ENCODE assay signal across 12 cellular contexts in genomic region chr4:183362916-183363542, GRCh38. TPM values are rescaled to one million over a fixed set of nuclear protein-coding genes. Genes with fewer than 3 reads are reported as not detected.
DNase-seq lines count a peak whose midpoint lies in the region; ATAC-seq, FAIRE-seq and TF ChIP-seq lines count a peak whose summit lies in the region.
"Had no signal": no experiment of that assay in that cellular context is flagged by ENCODE, and none has a peak within 500 bp of the region (broad histone marks: within the 10 kb centered on the region; RNA-seq: fewer than 3 reads in every experiment).

No MANE protein-coding gene starts in this region.

- POLR2A ChIA-PET in endothelial cell of umbilical vein (lab: Charles Lee): no interaction called here

- no peak for TF ChIP-seq EP300 in gastroesophageal sphincter (IDR thresholded peaks at IDR 0.05)

- BruUV-seq in endothelial cell of umbilical vein (replicated peaks; lab: Mats Ljungman, UMichigan): no TSS peak

- H3K4me3 ChIP-seq in endothelial cell of umbilical vein (replicated peaks in 1 of 3; ENCODE audit: insufficient read depth in 1 of 3, low read depth in 1 of 3, low read length in 3 of 3): no peak overlapping the region
- H3K4me3 ChIP-seq in gastroesophageal sphincter: no peak overlapping the region
- H3K4me3 ChIP-seq in upper lobe of right lung: no peak overlapping the region
- H3K4me3 ChIP-seq: heart right ventricle, PC-9 had no signal

- CTCF ChIA-PET in endothelial cell of umbilical vein (lab: Charles Lee): interaction anchor here (0.6 to 5.1 kb wide), 9 partner anchors 12 to 387 kb away, joined by 3 to 33 read pairs (median 4); no protein-coding TSS in a partner anchor

- H2AFZ ChIP-seq in endothelial cell of umbilical vein (ENCODE audit: low read depth, low read length): no peak overlapping the region
- H2AFZ ChIP-seq: PC-9 had no signal

- WGBS in gastroesophageal sphincter (ENCODE audit: low coverage in 1 of 2), 2 donors: 53 to 56% methylated on average over 13 to 14 of the region's 15 CpGs

- H3K9me3 ChIP-seq in endothelial cell of umbilical vein (replicated peaks; ENCODE audit: control insufficient read depth, insufficient read depth, low read length) (no peaks in the 10 kb centered on the region), gastroesophageal sphincter (no peaks in the 10 kb centered on the region), upper lobe of right lung (no peaks in the 10 kb centered on the region)

- peaks cover 9% of the 10 kb centered on the region for H3K27me3 Mint-ChIP-seq in progenitor cell of endocrine pancreas

- TF ChIP-seq POLR2A in endothelial cell of umbilical vein (IDR thresholded peaks at IDR 0.05; ENCODE audit: low read depth, low read length): no peak
- TF ChIP-seq POLR2A in gastroesophageal sphincter (IDR thresholded peaks at IDR 0.05): no peak

- H3K9me1 ChIP-seq in endothelial cell of umbilical vein (replicated peaks; ENCODE audit: control insufficient read depth, extremely low read depth, insufficient read depth, low read length): no peaks in the 10 kb centered on the region

- no peaks in the 10 kb centered on the region for H3K36me3 ChIP-seq in endothelial cell of umbilical vein (ENCODE audit: control insufficient read depth in 2 of 2, extremely low read depth in 1 of 2, insufficient read depth in 2 of 2, low read length in 2 of 2)
- H3K36me3 ChIP-seq in gastroesophageal sphincter: no peaks in the 10 kb centered on the region
- no peaks in the 10 kb centered on the region for H3K36me3 ChIP-seq in upper lobe of right lung
- H3K36me3 ChIP-seq: heart right ventricle had no signal

- no peaks in the 10 kb centered on the region for H3K27me3 ChIP-seq in endothelial cell of umbilical vein (ENCODE audit: control insufficient read depth in 2 of 2, insufficient read depth in 2 of 2, low read length in 2 of 2)
- H3K27me3 ChIP-seq in gastroesophageal sphincter: no peaks in the 10 kb centered on the region
- no peaks in the 10 kb centered on the region for H3K27me3 ChIP-seq in upper lobe of right lung
- H3K27me3 ChIP-seq: heart right ventricle had no signal

- H3K79me2 ChIP-seq in endothelial cell of umbilical vein (ENCODE audit: control insufficient read depth, insufficient read depth, low read length): no peaks in the 10 kb centered on the region

- no peak overlapping the region for H3K27ac Mint-ChIP-seq in progenitor cell of endocrine pancreas
- H3K27ac Mint-ChIP-seq: activated naive CD8-positive, alpha-beta T cell treated with anti-CD3 and anti-CD28 coated beads, Interleukin-2, amount 10 ng/mL, durations not matched to agents 7 days and 5 days had no signal

- DNase-seq in ELR (ENCODE audit: low read depth) (peak; percentile 46), OCI-M1 (lab: John Stamatoyannopoulos, UW) (peak; percentile 8), endothelial cell of umbilical vein (ENCODE audit: low read depth, low spot score) (peak; percentile 52), progenitor cell of endocrine pancreas (ENCODE audit: low spot score, unreplicated experiment) (no peak), NCI-H226 (no peak), upper lobe of right lung (no peak), omental fat pad (ENCODE audit: low spot score) (no peak)
- DNase-seq: activated naive CD8-positive, alpha-beta T cell treated with anti-CD3 and anti-CD28 coated beads, Interleukin-2, amount 10 ng/mL, durations not matched to agents 7 days and 5 days; heart right ventricle; PC-9; retina had no signal

- H3K9me3 Mint-ChIP-seq in progenitor cell of endocrine pancreas (ENCODE audit: low read depth): no peaks in the 10 kb centered on the region
- H3K9me3 Mint-ChIP-seq: activated naive CD8-positive, alpha-beta T cell treated with anti-CD3 and anti-CD28 coated beads, Interleukin-2, amount 10 ng/mL, durations not matched to agents 7 days and 5 days had no signal

- H3K9ac ChIP-seq in endothelial cell of umbilical vein (replicated peaks; ENCODE audit: extremely low read depth, insufficient read depth, low read length): no peak overlapping the region

- peaks cover 10% of the 10 kb centered on the region for H3K4me1 Mint-ChIP-seq in progenitor cell of endocrine pancreas (ENCODE audit: low read depth)
- H3K4me1 Mint-ChIP-seq: activated naive CD8-positive, alpha-beta T cell treated with anti-CD3 and anti-CD28 coated beads, Interleukin-2, amount 10 ng/mL, durations not matched to agents 7 days and 5 days had no signal

- intact Hi-C loops in endothelial cell of umbilical vein (cut with micrococcal nuclease): loop anchor here (1.0 kb wide), 1 partner anchor 101 kb away; no protein-coding TSS in a partner anchor
- intact Hi-C loops in upper lobe of right lung (cut with DNase I): no loop called here

- ATAC-seq in gastroesophageal sphincter (no peak), upper lobe of right lung (no peak), omental fat pad (ENCODE audit: low FRiP score) (no peak)
- ATAC-seq: heart right ventricle had no signal

- TF ChIP-seq CTCF in endothelial cell of umbilical vein (IDR thresholded peaks at IDR 0.05; ENCODE audit: extremely low read depth in 1 of 2, insufficient read depth in 1 of 2, low read depth in 1 of 2, low read length in 2 of 2) (peak in 1 of 2 donors; percentile 34), progenitor cell of endocrine pancreas (IDR thresholded peaks at IDR 0.05; ENCODE audit: unreplicated experiment) (peak; percentile 25), gastroesophageal sphincter (IDR thresholded peaks at IDR 0.05) (no peak), upper lobe of right lung (IDR thresholded peaks at IDR 0.05) (no peak), omental fat pad (IDR thresholded peaks at IDR 0.05) (no peak)

- H3K36me3 Mint-ChIP-seq in progenitor cell of endocrine pancreas (ENCODE audit: insufficient read depth): no peaks in the 10 kb centered on the region
- H3K36me3 Mint-ChIP-seq: activated naive CD8-positive, alpha-beta T cell treated with anti-CD3 and anti-CD28 coated beads, Interleukin-2, amount 10 ng/mL, durations not matched to agents 7 days and 5 days had no signal

- H3K27ac ChIP-seq in endothelial cell of umbilical vein (ENCODE audit: insufficient read depth, low read depth, low read length) (no peak overlapping the region), gastroesophageal sphincter (no peak overlapping the region), upper lobe of right lung (no peak overlapping the region)
- H3K27ac ChIP-seq: heart right ventricle, PC-9 had no signal

- H3K4me1 ChIP-seq in endothelial cell of umbilical vein (ENCODE audit: control insufficient read depth, extremely low read depth, insufficient read depth, low read length): peaks cover 8% of the 10 kb centered on the region
- no peaks in the 10 kb centered on the region for H3K4me1 ChIP-seq in gastroesophageal sphincter
- no peaks in the 10 kb centered on the region for H3K4me1 ChIP-seq in upper lobe of right lung
- H3K4me1 ChIP-seq: heart right ventricle had no signal

- FAIRE-seq in endothelial cell of umbilical vein (lab: Jason Lieb, UNC): no peak

- dilution Hi-C loops in endothelial cell of umbilical vein (cut with MboI; ENCODE audit: extremely low pct_ligation_motif_present, low sequenced_read_pairs): no loop called here

- no peaks in the 10 kb centered on the region for H4K20me1 ChIP-seq in endothelial cell of umbilical vein (replicated peaks; ENCODE audit: control insufficient read depth, extremely low read depth, insufficient read depth, low read length)

- no peak overlapping the region for H3K4me2 ChIP-seq in endothelial cell of umbilical vein (ENCODE audit: insufficient read depth, low read length)
- H3K4me2 ChIP-seq: PC-9 had no signal

- no peak overlapping the region for H3K4me3 Mint-ChIP-seq in progenitor cell of endocrine pancreas (ENCODE audit: low read depth)
- H3K4me3 Mint-ChIP-seq: activated naive CD8-positive, alpha-beta T cell treated with anti-CD3 and anti-CD28 coated beads, Interleukin-2, amount 10 ng/mL, durations not matched to agents 7 days and 5 days had no signal

TF ChIP-seq in endothelial cell of umbilical vein, 7 proteins besides CTCF, POLR2A, EP300 and RAD21 (continues in another document):
- TF ChIP-seq POLR2AphosphoS5 (IDR thresholded peaks at IDR 0.05; ENCODE audit: insufficient read depth, low read depth, low read length): no peak
- no peak for TF ChIP-seq FOS (IDR thresholded peaks at IDR 0.05; ENCODE audit: borderline replicate concordance, insufficient read depth, low read length)
- TF ChIP-seq, protein P1, sequence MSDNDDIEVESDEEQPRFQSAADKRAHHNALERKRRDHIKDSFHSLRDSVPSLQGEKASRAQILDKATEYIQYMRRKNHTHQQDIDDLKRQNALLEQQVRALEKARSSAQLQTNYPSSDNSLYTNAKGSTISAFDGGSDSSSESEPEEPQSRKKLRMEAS (IDR thresholded peaks at IDR 0.05; ENCODE audit: insufficient read depth, insufficient read length): no peak
- no peak for TF ChIP-seq GATA2 (IDR thresholded peaks at IDR 0.05; ENCODE audit: insufficient read depth, insufficient read length, low read depth, low read length)
- TF ChIP-seq JUN (IDR thresholded peaks at IDR 0.05; ENCODE audit: borderline replicate concordance, insufficient read depth, insufficient read length, low read depth): no peak
- TF ChIP-seq EZH2 (IDR thresholded peaks at IDR 0.05; ENCODE audit: borderline replicate concordance, low read depth, low read length, severe bottlenecking): no peak

RNA-seq across cellular contexts. Expression of gene CLDN24, which starts 40.8 kb away (rescaled TPM):
- total RNA-seq in endothelial cell of umbilical vein (not detected in 2 replicates), progenitor cell of endocrine pancreas (not detected in 2 replicates), gastroesophageal sphincter (not detected), upper lobe of right lung (not detected), omental fat pad (not detected)
- not detected in 2 replicates for polyA plus RNA-seq in endothelial cell of umbilical vein
- polyA plus RNA-seq in endothelial cell of umbilical vein (2011; cell fraction: cytosol; rRNA removed): not detected in 2 replicates
- polyA plus RNA-seq in endothelial cell of umbilical vein (2011; cell fraction: nucleus; rRNA removed): not detected in 2 replicates
- not detected in 2 replicates for polyA plus RNA-seq in endothelial cell of umbilical vein (2012)
- not detected in 2 replicates for polyA minus RNA-seq in endothelial cell of umbilical vein
- polyA minus RNA-seq in endothelial cell of umbilical vein (2011; cell fraction: cytosol; rRNA and poly(A)+ RNA removed): not detected
- polyA minus RNA-seq in endothelial cell of umbilical vein (2011; cell fraction: nucleus; rRNA and poly(A)+ RNA removed): not detected in 2 replicates
- total RNA-seq: activated naive CD8-positive, alpha-beta T cell treated with anti-CD3 and anti-CD28 coated beads, Interleukin-2, amount 10 ng/mL, durations not matched to agents 7 days and 5 days; heart right ventricle; PC-9 had no signal
- polyA plus RNA-seq: heart right ventricle had no signal

RNA-seq across cellular contexts. Expression of gene CLDN22, which starts 43.0 kb away (rescaled TPM):
- total RNA-seq in endothelial cell of umbilical vein (not detected in 2 replicates), progenitor cell of endocrine pancreas (not detected in 2 replicates), gastroesophageal sphincter (1 to 10 TPM in 1 of 4 donors, not detected in 3; 1.4 TPM), upper lobe of right lung (not detected), omental fat pad (not detected)
- not detected in 2 replicates for polyA plus RNA-seq in endothelial cell of umbilical vein
- not detected in 2 replicates for polyA plus RNA-seq in endothelial cell of umbilical vein (2011; cell fraction: cytosol; rRNA removed)
- polyA plus RNA-seq in endothelial cell of umbilical vein (2011; cell fraction: nucleus; rRNA removed): not detected in 2 replicates
- 0.22 and 0.56 TPM in 2 replicates for polyA plus RNA-seq in endothelial cell of umbilical vein (2012)
- not detected in 2 replicates for polyA minus RNA-seq in endothelial cell of umbilical vein
- not detected for polyA minus RNA-seq in endothelial cell of umbilical vein (2011; cell fraction: cytosol; rRNA and poly(A)+ RNA removed)
- not detected in 2 replicates for polyA minus RNA-seq in endothelial cell of umbilical vein (2011; cell fraction: nucleus; rRNA and poly(A)+ RNA removed)
- total RNA-seq: activated naive CD8-positive, alpha-beta T cell treated with anti-CD3 and anti-CD28 coated beads, Interleukin-2, amount 10 ng/mL, durations not matched to agents 7 days and 5 days; heart right ventricle; PC-9 had no signal
- polyA plus RNA-seq: heart right ventricle had no signal

Comparison
In these comparisons a context has a peak if more than half of its experiments do, and no peak if none do; other contexts are left out.
1. DNase-seq: peak in ELR (single experiment), OCI-M1 (single experiment) and endothelial cell of umbilical vein (single experiment); none in progenitor cell of endocrine pancreas (single experiment), NCI-H226 (single experiment), upper lobe of right lung (single experiment) and omental fat pad (single experiment).